27 cellular contexts compared by ENCODE assay signal in the genomic region with DNA sequence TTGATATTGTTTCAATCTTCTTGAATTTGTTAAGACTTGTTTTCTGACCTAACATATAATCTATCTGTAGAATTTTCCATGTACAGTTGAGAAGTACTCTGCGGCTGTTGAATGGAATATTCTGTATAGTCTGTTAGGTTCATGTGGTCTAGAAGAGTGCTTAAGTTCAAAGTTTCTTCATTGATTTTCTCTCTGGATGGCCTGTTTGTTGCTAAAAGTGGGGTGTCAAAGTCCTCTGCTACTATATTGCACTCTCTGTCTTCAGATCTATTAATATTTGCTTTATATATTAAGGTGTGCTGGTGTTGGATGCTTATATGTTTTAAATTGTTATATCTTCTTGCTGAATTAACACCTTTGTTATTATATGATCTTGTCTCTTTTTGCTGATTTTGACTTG.
"Had no signal": no experiment of that assay in that cellular context is flagged by ENCODE, and none has a peak within 500 bp of the region (broad histone marks: within the 10 kb centered on the region; RNA-seq: fewer than 3 reads in every experiment).

No MANE protein-coding gene starts in this region.

- ATAC-seq: stimulated activated effector memory CD8-positive, alpha-beta T cell treated with anti-CD3 and anti-CD28 coated beads, Interleukin-12 subunit alpha, Interleukin-12 subunit beta, amount 100 ng/mL, for 72 hours; stimulated activated memory B cell treated with anti-CD40 and anti-IgM and Interleukin-4, amounts not matched to agents 10 μg/mL and 1 μg/mL and 100 μg/mL, for 72 hours; stimulated activated naive B cell treated with anti-CD40 and anti-IgM and Interleukin-4, amounts not matched to agents 10 μg/mL and 1 μg/mL and 100 μg/mL, for 72 hours; stimulated activated naive CD8-positive, alpha-beta T cell treated with anti-CD3 and anti-CD28 coated beads, Interleukin-15, amount 100 ng/mL, for 72 hours; stimulated activated naive CD8-positive, alpha-beta T cell treated with anti-CD3 and anti-CD28 coated beads, Interleukin-15, Interleukin-2, amounts not matched to agents 100 U/mL and 50 U/mL, for 24 hours; upper lobe of right lung had no signal

- H3K4me3 ChIP-seq: stomach, suprapubic skin, testis, thoracic aorta, thyroid gland, tibial artery, tibial nerve, transverse colon, upper lobe of left lung, upper lobe of right lung, uterus, vagina had no signal

- H3K36me3 ChIP-seq: stomach, suprapubic skin, thoracic aorta, thyroid gland, tibial artery, tibial nerve, transverse colon, upper lobe of left lung, upper lobe of right lung, uterus, vagina had no signal

- FAIRE-seq: urothelium cell line had no signal

- H3K27ac ChIP-seq: stomach, suprapubic skin, testis, thoracic aorta, thyroid gland, tibial artery, tibial nerve, transverse colon, upper lobe of left lung, upper lobe of right lung, uterus, vagina had no signal

- H3K27me3 ChIP-seq: stomach, suprapubic skin, testis, thyroid gland, tibial artery, tibial nerve, transverse colon, upper lobe of left lung, upper lobe of right lung, uterus, vagina had no signal

- H3K9me3 ChIP-seq: suprapubic skin, testis, thoracic aorta, thyroid gland, tibial artery, upper lobe of right lung, uterus had no signal

- DNase-seq: stimulated activated CD4-positive, alpha-beta T cell treated with anti-CD3 and anti-CD28 coated beads, Interleukin-2, amount 100 ng/mL, for 48 hours; stimulated activated CD4-positive, alpha-beta T cell treated with anti-CD3 and anti-CD28 coated beads, Interleukin-4, amount 100 ng/mL, for 1 hour; stimulated activated CD4-positive, alpha-beta T cell treated with anti-CD3 and anti-CD28 coated beads, Interleukin-4, amount 100 ng/mL, for 24 hours; stimulated activated CD4-positive, alpha-beta T cell treated with anti-CD3 and anti-CD28 coated beads, Interleukin-4, amount 100 ng/mL, for 4 hours; stimulated activated CD8-positive, alpha-beta memory T cell treated with anti-CD3 and anti-CD28 coated beads, Interleukin-4, amount 100 ng/mL, for 48 hours; stimulated activated naive B cell treated with anti-CD40 and anti-IgM and Interleukin-4, amounts not matched to agents 10 μg/mL and 1 μg/mL and 100 μg/mL, for 72 hours; stimulated activated naive CD4-positive, alpha-beta T cell; stimulated activated naive CD4-positive, alpha-beta T cell treated with Interleukin-2 at 50 U/mL for 16 hours; stimulated activated naive CD8-positive, alpha-beta T cell treated with anti-CD3 and anti-CD28 coated beads, Interleukin-15, amount 100 ng/mL, for 72 hours; stimulated activated naive CD8-positive, alpha-beta T cell treated with anti-CD3 and anti-CD28 coated beads, Interleukin-15, Interleukin-2, amounts not matched to agents 100 U/mL and 50 U/mL, for 24 hours; stomach; substantia nigra; testis; thyroid gland; tibial artery; transverse colon; trophoblast cell; upper lobe of left lung; upper lobe of right lung; uterus had no signal

- H3K4me1 ChIP-seq: stomach, suprapubic skin, testis, thyroid gland, tibial artery, tibial nerve, transverse colon, upper lobe of left lung, upper lobe of right lung, uterus, vagina had no signal
